Comparison of ENCODE assay signal across 16 cellular contexts in the genomic region with DNA sequence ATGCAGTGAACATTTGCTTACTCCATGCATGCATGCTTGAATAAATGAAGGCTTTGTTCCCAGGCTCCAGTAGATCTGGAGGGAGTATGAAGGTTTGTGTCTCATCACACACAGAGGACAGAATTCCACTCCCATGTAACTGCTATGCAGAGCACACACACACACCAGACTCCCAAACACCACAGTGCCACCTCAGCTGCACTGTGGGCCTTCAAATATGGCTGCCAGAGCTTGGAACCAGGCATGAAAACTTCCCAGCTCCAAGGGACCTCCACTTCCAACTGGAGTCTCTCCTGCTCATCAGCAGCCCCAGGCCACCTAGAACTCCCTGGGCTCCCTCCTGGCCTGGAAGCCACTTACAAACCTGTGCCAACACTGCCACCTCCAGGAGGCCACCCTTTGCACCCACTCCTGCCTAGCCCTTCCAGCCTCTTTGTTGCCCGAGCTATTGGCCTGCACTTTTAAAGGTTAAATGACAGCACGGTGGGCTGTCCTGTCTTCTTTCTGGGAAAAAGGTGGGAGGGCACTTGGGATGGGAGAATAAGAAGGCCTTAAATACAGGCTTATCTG.
DNase-seq lines count a peak whose midpoint lies in the region; ATAC-seq and TF ChIP-seq lines count a peak whose summit lies in the region.
"Had no signal": no experiment of that assay in that cellular context is flagged by ENCODE, and none has a peak within 500 bp of the region (broad histone marks: within the 10 kb centered on the region; RNA-seq: fewer than 3 reads in every experiment).

No MANE protein-coding gene starts in this region.

- in situ Hi-C loops in mammary epithelial cell (cut with MboI; ENCODE audit: low sequenced_read_pairs in 2 of 2) = no loop called here

- H3K36me3 ChIP-seq in NT2/D1 (ENCODE audit: insufficient read depth, insufficient read length, low read length) (peaks cover 9% of the 10 kb centered on the region), mammary epithelial cell (ENCODE audit: insufficient read depth, low read length) (no peaks in the 10 kb centered on the region)
- H3K36me3 ChIP-seq: cardiac muscle cell, suprapubic skin had no signal

- dilution Hi-C loops in mammary epithelial cell (cut with HindIII; ENCODE audit: low sequenced_read_pairs) = no loop called here

- H3K27ac ChIP-seq in mammary epithelial cell (ENCODE audit: insufficient read depth, low read depth, low read length) = no peak overlapping the region
- H3K27ac ChIP-seq: cardiac muscle cell, psoas muscle, suprapubic skin had no signal

- CTCF ChIA-PET in mammary epithelial cell (lab: Charles Lee; ENCODE audit: low non-redundant PET) = no interaction called here

- DNase-seq in AG09309 (ENCODE audit: low read depth) (no peak), GM12864 (ENCODE audit: low read depth) (peak; percentile 15), NT2/D1 (ENCODE audit: low read depth, low spot score) (no peak), fibroblast of pulmonary artery (ENCODE audit: low read depth) (no peak), mammary epithelial cell (no peak)
- no peak for DNase-seq in activated CD4-positive, alpha-beta T cell treated with anti-CD3 and anti-CD28 coated beads for 4 hours
- DNase-seq: activated CD8-positive, alpha-beta memory T cell treated with anti-CD3 and anti-CD28 coated beads, Interleukin-2, amount 50 U/mL, for 48 hours; activated naive CD4-positive, alpha-beta T cell treated with anti-CD3 and anti-CD28 coated beads, Interleukin-2, amount 50 U/mL, for 16 hours; H7; NCI-H2171 treated with DMSO at 0.1 percent for 48 hours; PC-3; psoas muscle had no signal

- H2AFZ ChIP-seq in mammary epithelial cell (ENCODE audit: low read depth, low read length) = no peak overlapping the region

- H3K9ac ChIP-seq in NT2/D1 (ENCODE audit: insufficient read length, low read depth) = peak overlapping the region; percentile 0
- no peak overlapping the region for H3K9ac ChIP-seq in mammary epithelial cell (ENCODE audit: insufficient read depth, low read length)

- H3K4me1 ChIP-seq in NT2/D1 (ENCODE audit: insufficient read depth, insufficient read length) (peaks cover 19% of the 10 kb centered on the region), mammary epithelial cell (ENCODE audit: insufficient read depth, low read length) (no peaks in the 10 kb centered on the region)

- WGBS in mammary epithelial cell (ENCODE audit: low coverage, missing lambda C conversion rate) = 90% methylated on average over 2 of the region's 2 CpGs

- H3K79me2 ChIP-seq in mammary epithelial cell (ENCODE audit: insufficient read depth, low read length) = no peaks in the 10 kb centered on the region

- BruUV-seq in mammary epithelial cell (replicated peaks; lab: Mats Ljungman, UMichigan) = no TSS peak

- peak; percentile 13 for TF ChIP-seq CTCF in AG09309 (IDR thresholded peaks at IDR 0.05; ENCODE audit: control insufficient read depth, insufficient read depth, low read depth, low read length, missing control alignments)
- TF ChIP-seq CTCF in GM12864 (IDR thresholded peaks at IDR 0.05; ENCODE audit: low read depth, low read length, missing control alignments) = peak; percentile 44
- peak; percentile 3 for TF ChIP-seq CTCF in fibroblast of pulmonary artery (IDR thresholded peaks at IDR 0.05; ENCODE audit: low read length, missing control alignments)
- no peak for TF ChIP-seq CTCF in mammary epithelial cell (conservative IDR thresholded peaks at IDR 0.05 in 1 of 2, IDR thresholded peaks at IDR 0.05 in 1 of 2; ENCODE audit: extremely low read depth in 1 of 2, insufficient read depth in 1 of 2, low read depth in 1 of 2, low read length in 2 of 2)

- no peak overlapping the region for H3K4me3 ChIP-seq in AG09309 (ENCODE audit: control insufficient read depth, low read depth, low read length)
- H3K4me3 ChIP-seq in GM12864 (ENCODE audit: low read depth, low read length) = no peak overlapping the region
- H3K4me3 ChIP-seq in NT2/D1 (ENCODE audit: insufficient read length, low read depth) = no peak overlapping the region
- H3K4me3 ChIP-seq in fibroblast of pulmonary artery (replicated peaks; ENCODE audit: low read depth, low read length) = no peak overlapping the region
- no peak overlapping the region for H3K4me3 ChIP-seq in mammary epithelial cell (replicated peaks in 1 of 3; ENCODE audit: insufficient read depth in 1 of 3, low read depth in 2 of 3, low read length in 3 of 3)
- H3K4me3 ChIP-seq: cardiac muscle cell, psoas muscle, suprapubic skin had no signal

- intact Hi-C loops in mammary epithelial cell (cut with micrococcal nuclease) = no loop called here

- H3K4me2 ChIP-seq in mammary epithelial cell (ENCODE audit: insufficient read depth, low read depth, low read length) = no peak overlapping the region

- no peaks in the 10 kb centered on the region for H4K20me1 ChIP-seq in mammary epithelial cell (ENCODE audit: insufficient read depth, low read length)

- H3K27me3 ChIP-seq in NT2/D1 (ENCODE audit: insufficient read depth, insufficient read length) (no peaks in the 10 kb centered on the region), mammary epithelial cell (ENCODE audit: insufficient read depth, low read length) (no peaks in the 10 kb centered on the region)
- H3K27me3 ChIP-seq: cardiac muscle cell, suprapubic skin had no signal

- ATAC-seq in GM19328 (IDR thresholded peaks at IDR 0.05; ENCODE audit: unreplicated experiment) (no peak), GM18511 (IDR thresholded peaks at IDR 0.05; ENCODE audit: unreplicated experiment) (no peak)
- ATAC-seq: PC-3, psoas muscle had no signal

- no peaks in the 10 kb centered on the region for H3K9me3 ChIP-seq in NT2/D1 (ENCODE audit: insufficient read depth, low read length)
- H3K9me3 ChIP-seq in mammary epithelial cell (replicated peaks; ENCODE audit: insufficient read depth, low read length) = peaks cover 15% of the 10 kb centered on the region
- H3K9me3 ChIP-seq: psoas muscle, suprapubic skin had no signal

Comparison
In these comparisons a context has a peak if more than half of its experiments do, and no peak if none do; other contexts are left out.
1. CTCF ChIP-seq: peak in AG09309 (single experiment), GM12864 (single experiment) and fibroblast of pulmonary artery (single experiment); none in mammary epithelial cell (0 of 2).